Comparison of ENCODE assay signal across 9 cellular contexts in genomic region chrX:70030242-70030823, GRCh38. TPM values are rescaled to one million over a fixed set of nuclear protein-coding genes. Genes with fewer than 3 reads are reported as not detected.
A peak's percentile ranks its signal among the peaks of the same experiment; 100 is the strongest.
DNase-seq lines count a peak whose midpoint lies in the region; ATAC-seq and TF ChIP-seq lines count a peak whose summit lies in the region.
"Had no signal": no experiment of that assay in that cellular context is flagged by ENCODE, and none has a peak within 500 bp of the region (broad histone marks: within the 10 kb centered on the region; RNA-seq: fewer than 3 reads in every experiment).

No MANE protein-coding gene starts in this region.

- H3K27ac ChIP-seq in MM.1S (ENCODE audit: low read length): no peak overlapping the region

- H2AFZ ChIP-seq in MM.1S (ENCODE audit: low read length): no peak overlapping the region

- H3K79me2 ChIP-seq in MM.1S (ENCODE audit: low read length): no peaks in the 10 kb centered on the region

- TF ChIP-seq CTCF in MM.1S (IDR thresholded peaks at IDR 0.05; ENCODE audit: low read length): peak; percentile 71

- H3K4me1 ChIP-seq in MM.1S (ENCODE audit: low read length): no peaks in the 10 kb centered on the region

- no peaks in the 10 kb centered on the region for H3K9me2 ChIP-seq in MM.1S (replicated peaks; ENCODE audit: insufficient read depth, low read length)

- no peaks in the 10 kb centered on the region for H4K20me1 ChIP-seq in MM.1S (ENCODE audit: insufficient read depth, low read length)

- H3K9me3 ChIP-seq in MM.1S (replicated peaks; ENCODE audit: insufficient read depth, low read length): no peaks in the 10 kb centered on the region

- no peak overlapping the region for H3K9ac ChIP-seq in MM.1S (ENCODE audit: low read length)

- no peaks in the 10 kb centered on the region; the same call in 1 of the 2 replicates for H3F3A ChIP-seq in MM.1S (ENCODE audit: insufficient read depth, low read length)

- H3K4me3 ChIP-seq in MM.1S (ENCODE audit: low read length): no peak overlapping the region

- H3K4me2 ChIP-seq in MM.1S (ENCODE audit: low read depth, low read length): no peak overlapping the region

- H3K27me3 ChIP-seq in MM.1S (replicated peaks; ENCODE audit: insufficient read depth, low read length): no peaks in the 10 kb centered on the region

- ATAC-seq in GM21825 (IDR thresholded peaks at IDR 0.05; ENCODE audit: unreplicated experiment): peak; percentile 50
- ATAC-seq in left lobe of liver: peak; percentile 93
- peak; percentile 43 for ATAC-seq in stimulated activated naive CD8-positive, alpha-beta T cell treated with anti-CD3 and anti-CD28 coated beads, Interleukin-15, Interleukin-2, amounts not matched to agents 100 U/mL and 50 U/mL, for 24 hours

- DNase-seq in DMS79 treated with DMSO at 0.1 percent for 48 hours (lab: John Stamatoyannopoulos, UW): peak; percentile 16
- DNase-seq in DMS79 (lab: John Stamatoyannopoulos, UW): no peak
- DNase-seq in MM.1S: peak; percentile 24
- DNase-seq in T-helper 1 cell: peak in 3 of 5 donors; percentile 13 to 56 (median 19)
- peak; percentile 33 for DNase-seq in cerebellum (ENCODE audit: low spot score)
- DNase-seq in left lobe of liver (ENCODE audit: low spot score): no peak
- peak; percentile 35 for DNase-seq in stimulated activated naive CD8-positive, alpha-beta T cell treated with anti-CD3 and anti-CD28 coated beads, Interleukin-15, Interleukin-2, amounts not matched to agents 100 U/mL and 50 U/mL, for 24 hours

- no peaks in the 10 kb centered on the region for H3K36me3 ChIP-seq in MM.1S (replicated peaks; ENCODE audit: insufficient read depth, low read length)

RNA-seq across cellular contexts. Expression of gene AWAT2, which starts 19.4 kb away (rescaled TPM):
- total RNA-seq in cerebellum: not detected
- total RNA-seq in left lobe of liver: not detected
- total RNA-seq: urinary bladder had no signal

RNA-seq across cellular contexts. Expression of gene OTUD6A, which starts 31.9 kb away (rescaled TPM):
- not detected for total RNA-seq in cerebellum
- not detected for total RNA-seq in left lobe of liver
- total RNA-seq: urinary bladder had no signal

Comparison
In these comparisons a context has a peak if more than half of its experiments do, and no peak if none do; other contexts are left out.
1. DNase-seq: peak in DMS79 treated with DMSO at 0.1 percent for 48 hours (single experiment), MM.1S (single experiment), T-helper 1 cell (3 of 5), cerebellum (single experiment) and stimulated activated naive CD8-positive, alpha-beta T cell treated with anti-CD3 and anti-CD28 coated beads, Interleukin-15, Interleukin-2, amounts not matched to agents 100 U/mL and 50 U/mL, for 24 hours (single experiment); none in DMS79 (single experiment) and left lobe of liver (single experiment).
2. ATAC-seq: peak in every context shown above with its lines; median percentile 93 in left lobe of liver; 50 in GM21825; 43 in stimulated activated naive CD8-positive, alpha-beta T cell treated with anti-CD3 and anti-CD28 coated beads, Interleukin-15, Interleukin-2, amounts not matched to agents 100 U/mL and 50 U/mL, for 24 hours.